Comparison of ENCODE assay signal across 1 cellular context in genomic region chr3:8490079-8490552, GRCh38.
TF ChIP-seq lines count a peak whose summit lies in the region.

No MANE protein-coding gene starts in this region.

TF ChIP-seq in IMR-90, 13 proteins besides CTCF, POLR2A, EP300 and RAD21:
- TF ChIP-seq MAFK (IDR thresholded peaks at IDR 0.05; ENCODE audit: low read depth, low read length), result peak; percentile 11; the same call in 1 of the 2 replicates
- no peak for TF ChIP-seq ELK1 (IDR thresholded peaks at IDR 0.05; ENCODE audit: borderline replicate concordance, low read depth, low read length)
- TF ChIP-seq CEBPB (IDR thresholded peaks at IDR 0.05; ENCODE audit: low read depth, low read length), result no peak; the same call in 1 of the 2 replicates
- TF ChIP-seq RCOR1 (IDR thresholded peaks at IDR 0.05; ENCODE audit: insufficient replicate concordance, low read length), result no peak
- TF ChIP-seq CHD1 (IDR thresholded peaks at IDR 0.05; ENCODE audit: low read depth, low read length), result no peak
- no peak for TF ChIP-seq RFX5 (IDR thresholded peaks at IDR 0.05; ENCODE audit: low read depth, low read length)
- no peak for TF ChIP-seq MXI1 (IDR thresholded peaks at IDR 0.05; ENCODE audit: borderline replicate concordance, low read depth, low read length)
- TF ChIP-seq NFE2L2 (IDR thresholded peaks at IDR 0.05; ENCODE audit: low read depth, low read length), result no peak
- TF ChIP-seq BHLHE40 (IDR thresholded peaks at IDR 0.05; ENCODE audit: low read depth, low read length), result no peak
- no peak; the same call in 1 of the 2 replicates for TF ChIP-seq USF2 (IDR thresholded peaks at IDR 0.05; ENCODE audit: low read depth, low read length)
- peak; percentile 5; the same call in 1 of the 2 replicates for TF ChIP-seq SMC3 (IDR thresholded peaks at IDR 0.05; ENCODE audit: low read depth, low read length)
- peak; percentile 75 for TF ChIP-seq FOS (IDR thresholded peaks at IDR 0.05; ENCODE audit: low read depth, low read length)
- TF ChIP-seq MAZ (IDR thresholded peaks at IDR 0.05; ENCODE audit: borderline replicate concordance, low read depth, low read length), result no peak
